24 cellular contexts compared by ENCODE assay signal in genomic region chr18:75730249-75730648, GRCh38.
"Had no signal": no experiment of that assay in that cellular context is flagged by ENCODE, and none has a peak within 500 bp of the region (broad histone marks: within the 10 kb centered on the region; RNA-seq: fewer than 3 reads in every experiment).

No MANE protein-coding gene starts in this region.

- H3K4me1 ChIP-seq: stomach, suprapubic skin, testis, thyroid gland, tibial artery, tibial nerve, transverse colon, upper lobe of left lung, upper lobe of right lung, uterus, vagina had no signal

- H3K9me3 ChIP-seq: stomach, suprapubic skin, testis, thoracic aorta, thyroid gland, tibial artery, tibial nerve, transverse colon, upper lobe of left lung, upper lobe of right lung, uterus, vagina had no signal

- H3K36me3 ChIP-seq: stomach, suprapubic skin, thoracic aorta, thyroid gland, tibial artery, tibial nerve, transverse colon, upper lobe of left lung, upper lobe of right lung, uterus, vagina had no signal

- H3K27me3 ChIP-seq: suprapubic skin, testis, thyroid gland, tibial artery, tibial nerve, transverse colon, upper lobe of left lung, upper lobe of right lung, uterus, vagina had no signal

- H3K4me3 ChIP-seq: stomach, suprapubic skin, testis, thoracic aorta, thyroid gland, tibial artery, tibial nerve, transverse colon, upper lobe of left lung, upper lobe of right lung, uterus, vagina had no signal

- DNase-seq: stimulated activated CD4-positive, alpha-beta T cell treated with anti-CD3 and anti-CD28 coated beads, Interleukin-2, amount 100 ng/mL, for 48 hours; stimulated activated CD4-positive, alpha-beta T cell treated with anti-CD3 and anti-CD28 coated beads, Interleukin-4, amount 100 ng/mL, for 1 hour; stimulated activated CD4-positive, alpha-beta T cell treated with anti-CD3 and anti-CD28 coated beads, Interleukin-4, amount 100 ng/mL, for 24 hours; stimulated activated CD4-positive, alpha-beta T cell treated with anti-CD3 and anti-CD28 coated beads, Interleukin-4, amount 100 ng/mL, for 4 hours; stimulated activated CD8-positive, alpha-beta memory T cell treated with anti-CD3 and anti-CD28 coated beads, Interleukin-4, amount 100 ng/mL, for 48 hours; stimulated activated naive B cell treated with anti-CD40 and anti-IgM and Interleukin-4, amounts not matched to agents 10 μg/mL and 1 μg/mL and 100 μg/mL, for 72 hours; stimulated activated naive CD4-positive, alpha-beta T cell; stimulated activated naive CD4-positive, alpha-beta T cell treated with Interleukin-2 at 50 U/mL for 16 hours; stimulated activated naive CD8-positive, alpha-beta T cell treated with anti-CD3 and anti-CD28 coated beads, Interleukin-15, amount 100 ng/mL, for 72 hours; stimulated activated naive CD8-positive, alpha-beta T cell treated with anti-CD3 and anti-CD28 coated beads, Interleukin-15, Interleukin-2, amounts not matched to agents 100 U/mL and 50 U/mL, for 24 hours; stomach; substantia nigra; testis; thyroid gland; tibial artery; transverse colon; trophoblast cell; upper lobe of left lung; upper lobe of right lung; uterus had no signal

- H3K27ac ChIP-seq: stomach, suprapubic skin, testis, thoracic aorta, thyroid gland, tibial artery, tibial nerve, transverse colon, upper lobe of left lung, upper lobe of right lung, uterus, vagina had no signal
